ENCODE assay signal across 10 cellular contexts in genomic region chrX:106484233-106484632, GRCh38.
DNase-seq lines count a peak whose midpoint lies in the region; ATAC-seq and TF ChIP-seq lines count a peak whose summit lies in the region.
"Had no signal": no experiment of that assay in that cellular context is flagged by ENCODE, and none has a peak within 500 bp of the region (broad histone marks: within the 10 kb centered on the region; RNA-seq: fewer than 3 reads in every experiment).

No MANE protein-coding gene starts in this region.

- DNase-seq in Calu3 (no peak), trophoblast cell (no peak), sigmoid colon (no peak), breast epithelium (ENCODE audit: low spot score in 2 of 2) (no peak)
- no peak for DNase-seq in effector CD4-positive, alpha-beta T cell
- DNase-seq: Right ventricle myocardium superior had no signal

- H3K14ac ChIP-seq in trophoblast cell (ENCODE audit: low read length), result no peak overlapping the region

- H3K18ac ChIP-seq in trophoblast cell (ENCODE audit: low read length), result no peak overlapping the region

- H3K27me3 Mint-ChIP-seq in Calu3 (ENCODE audit: unreplicated experiment), result no peaks in the 10 kb centered on the region
- no peaks in the 10 kb centered on the region for H3K27me3 Mint-ChIP-seq in activated naive CD4-positive, alpha-beta T cell treated with anti-CD3 and anti-CD28 coated beads, Interleukin-2, amount 50 U/mL, for 24 hours

- H3K79me1 ChIP-seq in trophoblast cell (ENCODE audit: low read length), result no peaks in the 10 kb centered on the region

- intact Hi-C loops in Calu3 (cut with micrococcal nuclease; ENCODE audit: unreplicated experiment) (loop anchor here (5.0 kb wide), 3 partner anchors 133 to 388 kb away; no protein-coding TSS in a partner anchor), sigmoid colon (cut with DNase I) (no loop called here), breast epithelium (cut with DNase I; ENCODE audit: low total_unique reads) (no loop called here)

- TF ChIP-seq EP300 in sigmoid colon (IDR thresholded peaks at IDR 0.05), result no peak

- H3K79me2 ChIP-seq in trophoblast cell (ENCODE audit: control insufficient read depth, insufficient read depth, low read length, poor library complexity), result no peaks in the 10 kb centered on the region
- H3K79me2 ChIP-seq: parathyroid adenoma had no signal

- H3K9ac ChIP-seq in trophoblast cell (ENCODE audit: low read length), result no peak overlapping the region
- H3K9ac ChIP-seq: parathyroid adenoma had no signal

- H3K4me3 Mint-ChIP-seq in Calu3 (ENCODE audit: low read depth, unreplicated experiment), result peak overlapping the region; percentile 13
- H3K4me3 Mint-ChIP-seq in activated naive CD4-positive, alpha-beta T cell treated with anti-CD3 and anti-CD28 coated beads, Interleukin-2, amount 50 U/mL, for 24 hours, result peak overlapping the region; percentile 76

- peak; percentile 96 for ATAC-seq in GM19328 (IDR thresholded peaks at IDR 0.05; ENCODE audit: unreplicated experiment)
- peak; percentile 95 for ATAC-seq in HG03103 (IDR thresholded peaks at IDR 0.05; ENCODE audit: low read depth, unreplicated experiment)

- H3K27ac ChIP-seq in trophoblast cell (ENCODE audit: low read depth, low read length) (no peak overlapping the region), sigmoid colon (no peak overlapping the region), breast epithelium (no peak overlapping the region)
- H3K27ac ChIP-seq: parathyroid adenoma had no signal

- no peak overlapping the region for H2BK120ac ChIP-seq in trophoblast cell (ENCODE audit: insufficient read depth, low read length, poor library complexity)

- H3K9me3 ChIP-seq in trophoblast cell (ENCODE audit: insufficient read depth, low read depth, low read length) (no peaks in the 10 kb centered on the region), sigmoid colon (no peaks in the 10 kb centered on the region), breast epithelium (no peaks in the 10 kb centered on the region)

- H2AK5ac ChIP-seq in trophoblast cell (ENCODE audit: low read length), result no peak overlapping the region

- H3K36me3 Mint-ChIP-seq in Calu3 (ENCODE audit: insufficient read depth, unreplicated experiment), result no peaks in the 10 kb centered on the region
- no peaks in the 10 kb centered on the region for H3K36me3 Mint-ChIP-seq in activated naive CD4-positive, alpha-beta T cell treated with anti-CD3 and anti-CD28 coated beads, Interleukin-2, amount 50 U/mL, for 24 hours

- no peak for TF ChIP-seq CTCF in Calu3 (IDR thresholded peaks at IDR 0.05; ENCODE audit: unreplicated experiment)
- no peak for TF ChIP-seq CTCF in sigmoid colon (IDR thresholded peaks at IDR 0.05)
- no peak for TF ChIP-seq CTCF in breast epithelium (IDR thresholded peaks at IDR 0.05)

- no peak overlapping the region for H3K4ac ChIP-seq in trophoblast cell (ENCODE audit: low read depth, low read length)

- H3K4me3 ChIP-seq in trophoblast cell (ENCODE audit: low read depth, low read length), result no peak overlapping the region
- no peak overlapping the region for H3K4me3 ChIP-seq in sigmoid colon
- H3K4me3 ChIP-seq in breast epithelium, result no peak overlapping the region

- H3K9me3 Mint-ChIP-seq in Calu3 (ENCODE audit: low read depth, unreplicated experiment), result no peaks in the 10 kb centered on the region
- no peaks in the 10 kb centered on the region for H3K9me3 Mint-ChIP-seq in activated naive CD4-positive, alpha-beta T cell treated with anti-CD3 and anti-CD28 coated beads, Interleukin-2, amount 50 U/mL, for 24 hours

- WGBS in trophoblast cell (ENCODE audit: extremely low coverage, insufficient coverage, insufficient read length), result no CpG with 5 or more reads among the region's 5 CpGs
- 40 to 43% methylated on average over 5 of the region's 5 CpGs for WGBS in sigmoid colon, 2 donors

- no peak overlapping the region for H2BK12ac ChIP-seq in trophoblast cell (ENCODE audit: low read length)

- TF ChIP-seq POLR2A in sigmoid colon (IDR thresholded peaks at IDR 0.05) (no peak), breast epithelium (IDR thresholded peaks at IDR 0.05) (no peak)

- peaks cover 14% of the 10 kb centered on the region for H3K4me1 Mint-ChIP-seq in Calu3 (ENCODE audit: low read depth, unreplicated experiment)
- peaks cover 21% of the 10 kb centered on the region for H3K4me1 Mint-ChIP-seq in activated naive CD4-positive, alpha-beta T cell treated with anti-CD3 and anti-CD28 coated beads, Interleukin-2, amount 50 U/mL, for 24 hours

- H3K36me3 ChIP-seq in trophoblast cell (ENCODE audit: control insufficient read depth in 1 of 2, insufficient read depth in 2 of 2, low read length in 2 of 2) (no peaks in the 10 kb centered on the region), sigmoid colon (no peaks in the 10 kb centered on the region), breast epithelium (no peaks in the 10 kb centered on the region)

- H4K91ac ChIP-seq in trophoblast cell (ENCODE audit: low read depth, low read length), result no peak overlapping the region

- H3K27ac Mint-ChIP-seq in Calu3 (ENCODE audit: unreplicated experiment), result no peak overlapping the region
- H3K27ac Mint-ChIP-seq in activated naive CD4-positive, alpha-beta T cell treated with anti-CD3 and anti-CD28 coated beads, Interleukin-2, amount 50 U/mL, for 24 hours, result peak overlapping the region; percentile 93

- no peak overlapping the region for H4K12ac ChIP-seq in trophoblast cell (ENCODE audit: low read depth, low read length)

- no peak overlapping the region for H4K8ac ChIP-seq in trophoblast cell (ENCODE audit: low read depth, low read length)

- CTCF ChIA-PET in Calu3 (lab: Charles Lee), result interaction anchor here (0.6 kb wide), 1 partner anchor 27 kb away, joined by 3 read pairs; no protein-coding TSS in a partner anchor

- H3K4me2 ChIP-seq in trophoblast cell (ENCODE audit: low read length), result no peak overlapping the region

- no peaks in the 10 kb centered on the region for H3K4me1 ChIP-seq in trophoblast cell (ENCODE audit: control insufficient read depth in 1 of 2, insufficient read depth in 2 of 2, low read length in 2 of 2)
- no peaks in the 10 kb centered on the region for H3K4me1 ChIP-seq in sigmoid colon
- no peaks in the 10 kb centered on the region for H3K4me1 ChIP-seq in breast epithelium
- H3K4me1 ChIP-seq: parathyroid adenoma had no signal

- H3K23ac ChIP-seq in trophoblast cell (ENCODE audit: low read length), result no peak overlapping the region

- H2BK5ac ChIP-seq in trophoblast cell (ENCODE audit: low read depth, low read length, poor library complexity), result no peak overlapping the region

- no peaks in the 10 kb centered on the region for H3K27me3 ChIP-seq in trophoblast cell (ENCODE audit: insufficient read depth, low read length)
- H3K27me3 ChIP-seq in sigmoid colon, result no peaks in the 10 kb centered on the region
- H3K27me3 ChIP-seq in breast epithelium, result peaks cover 0 to 42% of the 10 kb centered on the region in 2 donors

- H2AFZ ChIP-seq in trophoblast cell (ENCODE audit: insufficient read depth, low read length, poor library complexity), result no peak overlapping the region
- H2AFZ ChIP-seq: parathyroid adenoma had no signal

- BruUV-seq in Calu3 (replicated peaks; lab: Mats Ljungman, UMichigan), result no TSS peak
